Comparison of ENCODE assay signal across 8 cellular contexts in the genomic region with DNA sequence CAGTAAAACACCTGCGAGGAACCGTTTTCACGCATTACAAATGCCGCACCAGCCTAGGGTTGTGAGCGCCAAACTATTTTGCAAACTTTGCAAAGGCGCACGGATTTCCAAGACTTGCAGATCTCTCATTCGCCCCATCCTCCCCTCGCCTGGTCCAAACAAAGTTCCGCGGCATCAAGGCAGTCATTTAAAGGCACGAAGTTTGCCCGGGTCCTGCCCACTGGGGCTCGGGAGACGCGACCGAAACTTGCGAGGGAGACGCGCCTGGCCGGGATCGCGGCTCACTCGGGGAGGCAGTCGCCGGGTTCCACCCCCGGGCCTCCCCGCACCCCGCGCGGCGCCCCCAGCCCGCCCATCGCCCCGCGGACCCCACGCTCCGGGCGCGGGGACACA. TPM values are rescaled to one million over a fixed set of nuclear protein-coding genes. Genes with fewer than 3 reads are reported as not detected.
DNase-seq lines count a peak whose midpoint lies in the region; ATAC-seq and TF ChIP-seq lines count a peak whose summit lies in the region.

No MANE protein-coding gene starts in this region.

- H3K27me3 ChIP-seq in HAP-1 (ENCODE audit: low read depth) (no peaks in the 10 kb centered on the region), OCI-LY3 (ENCODE audit: low read depth, low read length) (no peaks in the 10 kb centered on the region), psoas muscle (ENCODE audit: insufficient read depth in 3 of 3, low read length in 2 of 3) (no peaks in the 10 kb centered on the region)

- peaks cover 48% of the 10 kb centered on the region for H3K79me2 ChIP-seq in OCI-LY3 (ENCODE audit: low read length)

- intact Hi-C loops in left cardiac atrium (cut with DNase I), result loop anchor here (5.0 to 10.0 kb wide), 4 partner anchors 81 to 114 kb away; no protein-coding TSS in a partner anchor
- intact Hi-C loops in psoas muscle (cut with DNase I), result loop anchor here in 1 of 2 donors (5.0 kb wide), 3 partner anchors 71 to 131 kb away; partner anchors contain the start of gene ECHDC3

- ATAC-seq in left cardiac atrium, result peak in 1 of 2 donors; percentile 42
- ATAC-seq in psoas muscle, result peak in 2 of 4 donors; percentile 11 to 26

- peak overlapping the region; percentile 91 for H3K4me2 ChIP-seq in OCI-LY3 (ENCODE audit: low read length)

- in situ Hi-C loops in HAP-1 (cut with MboI; ENCODE audit: low sequenced_read_pairs), result no loop called here

- H2AFZ ChIP-seq in OCI-LY3 (ENCODE audit: low read depth, low read length), result 0 out of 2 replicates have a peak overlapping the region, but pooled peaks have one; percentile 40

- H4K20me1 ChIP-seq in OCI-LY3 (ENCODE audit: insufficient read depth, low read length), result 0 out of 2 replicates have a peak, but pooled peaks cover 8% of the 10 kb centered on the region

- peak overlapping the region; percentile 84 for H3K9ac ChIP-seq in OCI-LY3 (ENCODE audit: low read length)

- peak overlapping the region; percentile 55 for H3K27ac ChIP-seq in OCI-LY3 (ENCODE audit: low read length)
- peak overlapping the region; percentile 11 for H3K27ac ChIP-seq in adipose tissue (ENCODE audit: low read depth, low read length)
- H3K27ac ChIP-seq in psoas muscle, result peak overlapping the region; percentile 69

- 0 to 1% (median 0%) methylated on average over 37 to 40 of the region's 40 CpGs for WGBS in adipose tissue, 3 donors
- 0% methylated on average over 35 to 40 of the region's 40 CpGs for WGBS in psoas muscle, 3 donors

- H3K4me3 ChIP-seq in HAP-1 (peak overlapping the region; percentile 69), OCI-LY3 (ENCODE audit: low read length) (peak overlapping the region; percentile 98), psoas muscle (peak overlapping the region; percentile 87)

- H3K9me3 ChIP-seq in HAP-1, result no peaks in the 10 kb centered on the region
- no peaks in the 10 kb centered on the region for H3K9me3 ChIP-seq in OCI-LY3 (ENCODE audit: insufficient read depth, low read length)
- H3K9me3 ChIP-seq in psoas muscle, result no peaks in the 10 kb centered on the region

- no peak for TF ChIP-seq CTCF in OCI-LY3 (IDR thresholded peaks at IDR 0.05; ENCODE audit: low read depth, low read length)
- no peak for TF ChIP-seq CTCF in psoas muscle (IDR thresholded peaks at IDR 0.05)

- H3K4me1 ChIP-seq in HAP-1 (peaks cover 20% of the 10 kb centered on the region), OCI-LY3 (ENCODE audit: low read length) (peaks cover 47% of the 10 kb centered on the region), psoas muscle (peaks cover 10% of the 10 kb centered on the region)

- H3K36me3 ChIP-seq in HAP-1 (replicated peaks), result no peaks in the 10 kb centered on the region
- no peaks in the 10 kb centered on the region for H3K36me3 ChIP-seq in OCI-LY3 (replicated peaks; ENCODE audit: low read depth, low read length)
- H3K36me3 ChIP-seq in psoas muscle (ENCODE audit: insufficient read depth in 1 of 2, low read depth in 1 of 2), result no peaks in the 10 kb centered on the region

- DNase-seq in ELR (ENCODE audit: low read depth) (peak; percentile 56), HAP-1 (ENCODE audit: low spot score in 2 of 2) (peak in 1 of 2 experiments; percentile 52), left cardiac atrium (peak; percentile 57), psoas muscle (peak in 1 of 2 donors; percentile 36), NCI-H1694 treated with DMSO at 0.1 percent for 48 hours (lab: John Stamatoyannopoulos, UW) (no peak), NK-92 (lab: John Stamatoyannopoulos, UW; ENCODE audit: unreplicated experiment) (no peak)

RNA-seq across cellular contexts. Expression of gene USP6NL, which starts 0.6 kb away (rescaled TPM):
- polyA plus RNA-seq in adipose tissue (1 to 10 TPM; 3.2 to 8.8 (median 4.9) TPM), psoas muscle (1 to 10 TPM; 1.8 to 4.5 (median 2.4) TPM)
- total RNA-seq in left cardiac atrium (1 to 10 TPM; 7.9 to 9.2 TPM), psoas muscle (1 to 10 TPM; 2.8 to 5.4 (median 3.6) TPM)

Comparison
In these comparisons a context has a peak if more than half of its experiments do, and no peak if none do; other contexts are left out.
1. DNase-seq: peak in ELR (single experiment) and left cardiac atrium (single experiment); none in NCI-H1694 treated with DMSO at 0.1 percent for 48 hours (single experiment) and NK-92 (single experiment).
2. H3K27ac ChIP-seq: peak in every context shown above with its lines; median percentile 69 in psoas muscle; 55 in OCI-LY3; 11 in adipose tissue.
3. Peak in every context shown above with its lines, with median percentiles within 50 percentile points of each other: H3K4me3 ChIP-seq.